1 cellular context compared by ENCODE assay signal in the genomic region with DNA sequence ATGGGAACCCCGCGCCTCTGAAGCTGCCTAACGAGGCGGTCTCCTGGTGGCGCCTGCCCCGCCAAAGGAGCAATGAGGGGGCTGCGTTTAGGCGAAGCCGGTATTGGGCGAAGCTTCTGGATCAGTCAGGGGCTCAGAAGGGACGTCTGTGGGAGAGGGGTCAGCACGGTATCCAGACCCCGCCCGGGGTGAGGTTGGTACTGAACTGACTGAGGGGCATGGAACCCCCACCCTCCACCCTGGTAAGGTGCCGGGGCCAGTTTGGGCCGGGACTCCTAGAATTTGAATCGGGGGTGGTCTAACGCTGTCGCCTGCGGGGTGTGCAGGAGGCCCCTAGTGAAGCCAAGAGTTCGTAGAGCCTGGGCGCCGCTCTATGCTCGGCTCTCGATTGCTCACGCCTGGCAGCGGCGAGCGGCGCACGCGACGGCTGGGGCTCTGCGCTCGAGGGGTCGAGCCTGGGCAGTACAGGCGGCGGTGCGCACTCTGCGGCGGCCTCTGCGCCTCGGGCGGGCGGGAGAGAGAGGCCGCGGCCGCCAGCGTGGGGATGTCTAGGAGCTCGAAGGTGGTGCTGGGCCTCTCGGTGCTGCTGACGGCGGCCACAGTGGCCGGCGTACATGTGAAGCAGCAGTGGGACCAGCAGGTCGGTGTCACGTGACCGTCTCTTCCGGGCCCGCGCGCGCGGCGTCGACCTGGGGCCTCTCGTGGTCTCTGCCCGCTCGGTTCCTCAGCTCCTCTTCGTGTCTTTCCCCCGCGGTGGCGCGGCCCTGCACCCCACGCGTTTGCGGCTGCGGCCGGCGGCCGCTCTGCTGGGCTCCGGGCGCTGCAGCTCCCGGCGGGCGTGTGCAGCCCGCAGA.
TF ChIP-seq lines count a peak whose summit lies in the region.

Gene KAT14 (plus strand): TSS at position 452 of the 854 bp plus-strand sequence. CDS start 4,798 bp downstream, outside the sequence.
Gene PET117 (plus strand): TSS at position 452 of the 854 bp plus-strand sequence. CDS start 93 bp downstream, at position 545.

TF ChIP-seq in SK-N-SH treated with all-trans-retinoic acid at 6 μM for 48 hours, 23 proteins besides CTCF, POLR2A, EP300 and RAD21 (continued from another document):
- 0 out of 2 replicates have a peak, but pooled peaks have one; percentile 52 for TF ChIP-seq TSHZ2 (CRISPR knock-in tag; IDR thresholded peaks at IDR 0.05)
- no peak for TF ChIP-seq PATZ1 (CRISPR knock-in tag; IDR thresholded peaks at IDR 0.05; ENCODE audit: borderline replicate concordance)
- TF ChIP-seq GLIS3 (CRISPR knock-in tag; IDR thresholded peaks at IDR 0.05) = no peak
- no peak for TF ChIP-seq ZNF565 (CRISPR knock-in tag; conservative IDR thresholded peaks at IDR 0.05; ENCODE audit: low read depth)
- no peak for TF ChIP-seq TCF4 (CRISPR knock-in tag; IDR thresholded peaks at IDR 0.05; ENCODE audit: borderline replicate concordance)
- TF ChIP-seq TOX (CRISPR knock-in tag; IDR thresholded peaks at IDR 0.05; ENCODE audit: borderline replicate concordance) = no peak
- TF ChIP-seq ESRRG (CRISPR knock-in tag; IDR thresholded peaks at IDR 0.05) = no peak
- TF ChIP-seq ISL1 (CRISPR knock-in tag; IDR thresholded peaks at IDR 0.05) = no peak
- no peak for TF ChIP-seq ZNF70 (CRISPR knock-in tag; IDR thresholded peaks at IDR 0.05)
- TF ChIP-seq CSRNP3 (CRISPR knock-in tag; IDR thresholded peaks at IDR 0.05) = no peak
TF ChIP-seq in SK-N-SH treated with all-trans-retinoic acid at 6 μM for 48 hours: peak in this region for 4.
